In genomic region chr7:149753370-149754233, GRCh38 we compare ENCODE assay signal across 1 cellular context.
TF ChIP-seq lines count a peak whose summit lies in the region.

No MANE protein-coding gene starts in this region.

TF ChIP-seq in HepG2, 621 proteins besides CTCF, POLR2A, EP300 and RAD21 (continued from another document):
- TF ChIP-seq, protein P1, sequence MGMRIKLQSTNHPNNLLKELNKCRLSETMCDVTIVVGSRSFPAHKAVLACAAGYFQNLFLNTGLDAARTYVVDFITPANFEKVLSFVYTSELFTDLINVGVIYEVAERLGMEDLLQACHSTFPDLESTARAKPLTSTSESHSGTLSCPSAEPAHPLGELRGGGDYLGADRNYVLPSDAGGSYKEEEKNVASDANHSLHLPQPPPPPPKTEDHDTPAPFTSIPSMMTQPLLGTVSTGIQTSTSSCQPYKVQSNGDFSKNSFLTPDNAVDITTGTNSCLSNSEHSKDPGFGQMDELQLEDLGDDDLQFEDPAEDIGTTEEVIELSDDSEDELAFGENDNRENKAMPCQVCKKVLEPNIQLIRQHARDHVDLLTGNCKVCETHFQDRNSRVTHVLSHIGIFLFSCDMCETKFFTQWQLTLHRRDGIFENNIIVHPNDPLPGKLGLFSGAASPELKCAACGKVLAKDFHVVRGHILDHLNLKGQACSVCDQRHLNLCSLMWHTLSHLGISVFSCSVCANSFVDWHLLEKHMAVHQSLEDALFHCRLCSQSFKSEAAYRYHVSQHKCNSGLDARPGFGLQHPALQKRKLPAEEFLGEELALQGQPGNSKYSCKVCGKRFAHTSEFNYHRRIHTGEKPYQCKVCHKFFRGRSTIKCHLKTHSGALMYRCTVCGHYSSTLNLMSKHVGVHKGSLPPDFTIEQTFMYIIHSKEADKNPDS (CRISPR knock-in tag; IDR thresholded peaks at IDR 0.05) = no peak
- TF ChIP-seq TGIF2 (CRISPR knock-in tag; IDR thresholded peaks at IDR 0.05) = 0 out of 2 replicates have a peak, but pooled peaks have one; percentile 29
- no peak for TF ChIP-seq ZBTB7B (CRISPR knock-in tag; IDR thresholded peaks at IDR 0.05)
- 0 out of 2 replicates have a peak, but pooled peaks have one; percentile 18 for TF ChIP-seq HDAC2 (CRISPR knock-in tag; IDR thresholded peaks at IDR 0.05)
- TF ChIP-seq STAG1 (CRISPR knock-in tag; IDR thresholded peaks at IDR 0.05) = peak; percentile 73
- TF ChIP-seq SRSF1 (optimal IDR thresholded peaks at IDR 0.05; ENCODE audit: low read depth, low read length) = no peak
- no peak for TF ChIP-seq FOXP4 (CRISPR knock-in tag; IDR thresholded peaks at IDR 0.05)
- no peak for TF ChIP-seq CREB1 (IDR thresholded peaks at IDR 0.05)
- peak; percentile 22; the same call in 1 of the 2 replicates for TF ChIP-seq CREB1 (CRISPR knock-in tag; IDR thresholded peaks at IDR 0.05)
- no peak for TF ChIP-seq CEBPZ (IDR thresholded peaks at IDR 0.05; ENCODE audit: low read length)
